In the genomic region with DNA sequence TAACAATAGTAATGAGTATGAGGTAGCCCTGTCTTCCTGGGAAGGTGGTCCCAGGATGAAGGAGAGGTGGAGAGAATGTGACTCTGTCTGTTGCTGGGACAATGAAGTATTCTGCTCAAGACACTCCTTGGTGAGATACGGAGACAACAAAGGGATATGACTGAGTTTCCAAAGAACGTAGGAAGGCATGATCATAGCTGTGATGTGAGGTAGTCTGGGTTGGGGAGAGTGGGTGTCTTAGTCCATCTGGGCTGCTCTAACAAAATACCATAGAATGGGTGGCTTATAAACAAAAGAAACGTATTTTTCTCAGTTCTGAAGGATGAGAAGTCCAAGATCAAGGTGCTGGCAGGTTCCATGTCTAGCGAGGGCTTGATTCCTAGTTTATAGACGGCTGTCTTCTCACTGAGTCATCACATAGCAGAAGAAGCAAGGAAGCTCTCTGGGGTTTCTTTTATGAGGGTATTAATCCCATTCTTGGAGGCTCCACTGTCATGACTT, we compare ENCODE assay signal across 19 cellular contexts.
DNase-seq lines count a peak whose midpoint lies in the region; ATAC-seq, FAIRE-seq and TF ChIP-seq lines count a peak whose summit lies in the region.
"Had no signal": no experiment of that assay in that cellular context is flagged by ENCODE, and none has a peak within 500 bp of the region (broad histone marks: within the 10 kb centered on the region; RNA-seq: fewer than 3 reads in every experiment).

No MANE protein-coding gene starts in this region.

- POLR2A ChIA-PET in endothelial cell of umbilical vein (lab: Charles Lee), result no interaction called here

- H3K27me3 Mint-ChIP-seq in Calu3 (ENCODE audit: unreplicated experiment) (no peaks in the 10 kb centered on the region), mesothelial cell of epicardium (ENCODE audit: low read depth) (no peaks in the 10 kb centered on the region)

- intact Hi-C loops in Calu3 (cut with micrococcal nuclease; ENCODE audit: unreplicated experiment) (loop anchor here (5.0 kb wide), 3 partner anchors 38 to 253 kb away; no protein-coding TSS in a partner anchor), endothelial cell of umbilical vein (cut with micrococcal nuclease) (loop anchor here (10.0 kb wide), 1 partner anchor 256 kb away; no protein-coding TSS in a partner anchor)

- no peak overlapping the region for H3K27ac ChIP-seq in endothelial cell of umbilical vein (ENCODE audit: insufficient read depth, low read depth, low read length)
- H3K27ac ChIP-seq: cardiac muscle cell, SK-N-MC had no signal

- H3K4me3 Mint-ChIP-seq in Calu3 (ENCODE audit: low read depth, unreplicated experiment) (peak overlapping the region; percentile 34), mesothelial cell of epicardium (no peak overlapping the region)
- H3K4me3 Mint-ChIP-seq: memory B cell had no signal

- BruUV-seq in Calu3 (replicated peaks; lab: Mats Ljungman, UMichigan) (no TSS peak), endothelial cell of umbilical vein (replicated peaks; lab: Mats Ljungman, UMichigan) (no TSS peak)

- CTCF ChIA-PET in Calu3 (lab: Charles Lee) (no interaction called here), endothelial cell of umbilical vein (lab: Charles Lee) (no interaction called here)

- ATAC-seq in HG02981 (IDR thresholded peaks at IDR 0.05; ENCODE audit: unreplicated experiment), result no peak
- ATAC-seq: sciatic nerve had no signal

- no peak overlapping the region for H2AFZ ChIP-seq in endothelial cell of umbilical vein (ENCODE audit: low read depth, low read length)

- H3K36me3 Mint-ChIP-seq in Calu3 (ENCODE audit: insufficient read depth, unreplicated experiment) (no peaks in the 10 kb centered on the region), mesothelial cell of epicardium (no peaks in the 10 kb centered on the region)
- H3K36me3 Mint-ChIP-seq: memory B cell had no signal

- H3K9me1 ChIP-seq in endothelial cell of umbilical vein (replicated peaks; ENCODE audit: control insufficient read depth, extremely low read depth, insufficient read depth, low read length), result no peaks in the 10 kb centered on the region

- no peak overlapping the region for H3K9ac ChIP-seq in endothelial cell of umbilical vein (replicated peaks; ENCODE audit: extremely low read depth, insufficient read depth, low read length)

- DNase-seq in Calu3 (no peak), MG63 (peak; percentile 74), endothelial cell of umbilical vein (ENCODE audit: low read depth, low spot score) (no peak), myocyte (ENCODE audit: low read depth) (peak; percentile 47), NCI-H82 (lab: John Stamatoyannopoulos, UW) (no peak), mesothelial cell of epicardium (ENCODE audit: low spot score in 2 of 2, unreplicated experiment in 2 of 2) (no peak), KG1 (lab: John Stamatoyannopoulos, UW) (no peak)
- DNase-seq: activated CD4-positive, alpha-beta T cell treated with anti-CD3 and anti-CD28 coated beads for 48 hours; activated CD8-positive, alpha-beta memory T cell treated with anti-CD3 and anti-CD28 coated beads, Interleukin-2, amount 50 U/mL, for 48 hours; effector CD4-positive, alpha-beta T cell; foreskin melanocyte; MV-4-11; NCI-H1930 had no signal

- TF ChIP-seq CTCF in Calu3 (IDR thresholded peaks at IDR 0.05; ENCODE audit: unreplicated experiment) (no peak), endothelial cell of umbilical vein (IDR thresholded peaks at IDR 0.05; ENCODE audit: extremely low read depth in 1 of 2, insufficient read depth in 1 of 2, low read depth in 1 of 2, low read length in 2 of 2) (no peak), mesothelial cell of epicardium (IDR thresholded peaks at IDR 0.05; ENCODE audit: unreplicated experiment) (no peak)

- FAIRE-seq in endothelial cell of umbilical vein (lab: Jason Lieb, UNC), result no peak

- no peak for TF ChIP-seq POLR2A in endothelial cell of umbilical vein (IDR thresholded peaks at IDR 0.05; ENCODE audit: low read depth, low read length)

- no peak overlapping the region for H3K4me2 ChIP-seq in endothelial cell of umbilical vein (ENCODE audit: insufficient read depth, low read length)

- dilution Hi-C loops in endothelial cell of umbilical vein (cut with MboI; ENCODE audit: extremely low pct_ligation_motif_present, low sequenced_read_pairs), result no loop called here

- no peaks in the 10 kb centered on the region for H4K20me1 ChIP-seq in endothelial cell of umbilical vein (replicated peaks; ENCODE audit: control insufficient read depth, extremely low read depth, insufficient read depth, low read length)

- H3K36me3 ChIP-seq in MG63 (no peaks in the 10 kb centered on the region), endothelial cell of umbilical vein (ENCODE audit: control insufficient read depth in 2 of 2, extremely low read depth in 1 of 2, insufficient read depth in 2 of 2, low read length in 2 of 2) (no peaks in the 10 kb centered on the region)
- H3K36me3 ChIP-seq: cardiac muscle cell, HAP-1 had no signal

- H3K9me3 Mint-ChIP-seq in Calu3 (ENCODE audit: low read depth, unreplicated experiment), result no peaks in the 10 kb centered on the region
- H3K9me3 Mint-ChIP-seq in mesothelial cell of epicardium, result no peaks in the 10 kb centered on the region
- H3K9me3 Mint-ChIP-seq: memory B cell had no signal

- no peaks in the 10 kb centered on the region for H3K4me1 ChIP-seq in endothelial cell of umbilical vein (ENCODE audit: control insufficient read depth, extremely low read depth, insufficient read depth, low read length)
- H3K4me1 ChIP-seq: HAP-1 had no signal

- H3K27ac Mint-ChIP-seq in Calu3 (ENCODE audit: unreplicated experiment) (peak overlapping the region; percentile 65), mesothelial cell of epicardium (no peak overlapping the region)
- H3K27ac Mint-ChIP-seq: memory B cell had no signal

- H3K9me3 ChIP-seq in MG63 (no peaks in the 10 kb centered on the region), endothelial cell of umbilical vein (replicated peaks; ENCODE audit: control insufficient read depth, insufficient read depth, low read length) (no peaks in the 10 kb centered on the region)
- H3K9me3 ChIP-seq: HAP-1 had no signal

- no peak overlapping the region for H3K4me3 ChIP-seq in MG63
- H3K4me3 ChIP-seq in endothelial cell of umbilical vein (replicated peaks in 1 of 3; ENCODE audit: insufficient read depth in 1 of 3, low read depth in 1 of 3, low read length in 3 of 3), result no peak overlapping the region
- H3K4me3 ChIP-seq: cardiac muscle cell, HAP-1, SK-N-MC had no signal

- H3K27me3 ChIP-seq in MG63 (no peaks in the 10 kb centered on the region), endothelial cell of umbilical vein (ENCODE audit: control insufficient read depth in 2 of 2, insufficient read depth in 2 of 2, low read length in 2 of 2) (peaks cover 0 to 4% of the 10 kb centered on the region in 2 experiments)
- H3K27me3 ChIP-seq: cardiac muscle cell had no signal

- H3K4me1 Mint-ChIP-seq in Calu3 (ENCODE audit: low read depth, unreplicated experiment) (peaks cover 47% of the 10 kb centered on the region), mesothelial cell of epicardium (peaks cover 7% of the 10 kb centered on the region)
- H3K4me1 Mint-ChIP-seq: memory B cell had no signal

- no peaks in the 10 kb centered on the region for H3K79me2 ChIP-seq in endothelial cell of umbilical vein (ENCODE audit: control insufficient read depth, insufficient read depth, low read length)

TF ChIP-seq in endothelial cell of umbilical vein, 7 proteins besides CTCF, POLR2A, EP300 and RAD21:
- no peak for TF ChIP-seq GATA2 (IDR thresholded peaks at IDR 0.05; ENCODE audit: insufficient read depth, insufficient read length, low read depth, low read length)
- TF ChIP-seq FOS (IDR thresholded peaks at IDR 0.05; ENCODE audit: borderline replicate concordance, insufficient read depth, low read length), result peak; percentile 15
- no peak for TF ChIP-seq EZH2 (IDR thresholded peaks at IDR 0.05; ENCODE audit: borderline replicate concordance, low read depth, low read length, severe bottlenecking)
- peak; percentile 30 for TF ChIP-seq JUN (IDR thresholded peaks at IDR 0.05; ENCODE audit: borderline replicate concordance, insufficient read depth, insufficient read length, low read depth)
- no peak for TF ChIP-seq POLR2AphosphoS5 (IDR thresholded peaks at IDR 0.05; ENCODE audit: insufficient read depth, low read depth, low read length)

Comparison
In these comparisons a context has a peak if more than half of its experiments do, and no peak if none do; other contexts are left out.
1. DNase-seq: peak in MG63 (single experiment) and myocyte (single experiment); none in Calu3 (single experiment), endothelial cell of umbilical vein (single experiment), NCI-H82 (single experiment), mesothelial cell of epicardium (0 of 2) and KG1 (single experiment).